Comparison of ENCODE assay signal across 8 cellular contexts in the genomic region with DNA sequence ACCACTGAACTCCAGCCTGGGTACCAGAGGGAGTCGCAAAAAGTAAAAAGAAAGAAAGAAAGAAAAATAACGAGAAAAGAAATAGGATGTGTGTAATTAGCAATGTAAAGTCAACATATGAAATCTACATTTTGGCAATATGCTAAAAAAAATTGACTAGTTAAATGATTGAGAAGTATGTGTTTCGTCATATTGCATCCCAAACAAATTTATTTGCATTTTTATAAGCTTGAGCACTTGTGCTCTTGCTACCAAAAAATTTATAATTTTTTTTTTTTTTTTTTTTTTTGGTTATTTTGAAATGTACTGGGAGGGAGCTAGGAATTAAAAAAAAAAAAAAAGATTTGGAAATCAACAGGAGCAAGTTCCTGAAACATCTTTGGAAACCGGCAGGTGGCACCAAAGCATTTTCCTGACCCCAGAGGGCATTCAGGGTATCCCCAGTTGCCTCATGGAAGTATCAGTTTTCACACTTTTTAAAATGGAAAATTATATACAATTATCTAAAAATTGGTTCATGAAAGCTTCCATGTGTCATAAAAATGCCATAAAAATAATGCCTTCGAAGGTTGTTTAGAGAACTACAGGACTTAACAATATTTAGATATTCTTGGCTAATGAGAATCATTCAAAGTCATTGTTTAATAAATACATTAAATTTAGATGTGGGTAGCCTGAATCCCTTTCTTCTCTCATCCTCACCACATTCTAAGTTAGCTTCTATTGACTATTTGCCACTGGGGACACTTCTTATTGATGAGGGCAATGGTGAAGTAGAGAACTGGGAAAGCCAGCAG. TPM values are rescaled to one million over a fixed set of nuclear protein-coding genes. Genes with fewer than 3 reads are reported as not detected.
DNase-seq lines count a peak whose midpoint lies in the region; ATAC-seq, FAIRE-seq and TF ChIP-seq lines count a peak whose summit lies in the region.

No MANE protein-coding gene starts in this region.

- H3K4me1 Mint-ChIP-seq in nephron progenitor cell = peaks cover 12% of the 10 kb centered on the region

- H3K27ac Mint-ChIP-seq in nephron progenitor cell = no peak overlapping the region

- H3K4me3 ChIP-seq in DOHH2 (ENCODE audit: low read length) (no peak overlapping the region), epithelial cell of proximal tubule (ENCODE audit: low read depth, low read length) (no peak overlapping the region)

- DNase-seq in HTR-8/SVneo (ENCODE audit: insufficient read length, low spot score) (peak; percentile 58), RCC 7860 (ENCODE audit: low spot score) (peak; percentile 28), epithelial cell of proximal tubule (ENCODE audit: low read depth) (no peak), nephron progenitor cell (peak; percentile 73), KG1 (lab: John Stamatoyannopoulos, UW) (no peak)
- DNase-seq in activated effector memory CD4-positive, alpha-beta T cell treated with anti-CD3 and anti-CD28 coated beads, Interleukin-2, amount 50 U/mL, for 16 hours = no peak

- TF ChIP-seq CTCF in DOHH2 (IDR thresholded peaks at IDR 0.05; ENCODE audit: low read depth, low read length, poor library complexity, severe bottlenecking) (peak; percentile 34), epithelial cell of proximal tubule (conservative IDR thresholded peaks at IDR 0.05; ENCODE audit: low read depth, low read length) (peak; percentile 80), nephron progenitor cell (IDR thresholded peaks at IDR 0.05) (peak; percentile 72)

- H3K9me2 ChIP-seq in DOHH2 (replicated peaks; ENCODE audit: control insufficient read depth, low read length) = no peaks in the 10 kb centered on the region

- H3K9me3 ChIP-seq in DOHH2 (ENCODE audit: control insufficient read depth, insufficient read depth, low read length) = no peaks in the 10 kb centered on the region

- peaks cover 18% of the 10 kb centered on the region for H3K27me3 Mint-ChIP-seq in nephron progenitor cell (ENCODE audit: low read depth, poor library complexity)

- no peak overlapping the region for H3K27ac ChIP-seq in DOHH2 (ENCODE audit: low read depth, low read length)

- H3K4me3 Mint-ChIP-seq in nephron progenitor cell = no peak overlapping the region

- H3F3A ChIP-seq in DOHH2 (ENCODE audit: control insufficient read depth, insufficient read depth) = peaks cover 7% of the 10 kb centered on the region; the same call in 1 of the 2 replicates

- no peaks in the 10 kb centered on the region for H3K36me3 Mint-ChIP-seq in nephron progenitor cell (ENCODE audit: low read depth)

- H3K36me3 ChIP-seq in DOHH2 (ENCODE audit: control insufficient read depth, low read length) = no peaks in the 10 kb centered on the region

- FAIRE-seq in HTR-8/SVneo (lab: Jason Lieb, UNC) (no peak), RCC 7860 (lab: Jason Lieb, UNC) (peak; percentile 76)

- no peaks in the 10 kb centered on the region for H4K20me1 ChIP-seq in DOHH2 (ENCODE audit: control insufficient read depth, insufficient read depth, low read depth, low read length)

- peaks cover 5% of the 10 kb centered on the region for H3K4me1 ChIP-seq in DOHH2 (ENCODE audit: control insufficient read depth, low read length)

- no peaks in the 10 kb centered on the region for H3K9me3 Mint-ChIP-seq in nephron progenitor cell

- peaks cover 3% of the 10 kb centered on the region for H3K79me2 ChIP-seq in DOHH2 (ENCODE audit: control insufficient read depth, low read length)

- peaks cover 19% of the 10 kb centered on the region for H3K27me3 ChIP-seq in DOHH2 (ENCODE audit: control insufficient read depth, low read length)

- H3K4me2 ChIP-seq in DOHH2 (ENCODE audit: low read length) = no peak overlapping the region

- no peak for ATAC-seq in HG02973 (IDR thresholded peaks at IDR 0.05; ENCODE audit: unreplicated experiment)

RNA-seq across cellular contexts. Expression of gene HEATR1, which starts 4.8 kb away (rescaled TPM):
- total RNA-seq in epithelial cell of proximal tubule = 29.9 and 34.9 TPM in 2 replicates

Comparison
In these comparisons a context has a peak if more than half of its experiments do, and no peak if none do; other contexts are left out.
1. DNase-seq: peak in HTR-8/SVneo (single experiment), RCC 7860 (single experiment) and nephron progenitor cell (single experiment); none in epithelial cell of proximal tubule (single experiment), KG1 (single experiment) and activated effector memory CD4-positive, alpha-beta T cell treated with anti-CD3 and anti-CD28 coated beads, Interleukin-2, amount 50 U/mL, for 16 hours (single experiment).
2. Peak in every context shown above with its lines, with median percentiles within 50 percentile points of each other: CTCF ChIP-seq.